Comparison of ENCODE assay signal across 1 cellular context in the genomic region with DNA sequence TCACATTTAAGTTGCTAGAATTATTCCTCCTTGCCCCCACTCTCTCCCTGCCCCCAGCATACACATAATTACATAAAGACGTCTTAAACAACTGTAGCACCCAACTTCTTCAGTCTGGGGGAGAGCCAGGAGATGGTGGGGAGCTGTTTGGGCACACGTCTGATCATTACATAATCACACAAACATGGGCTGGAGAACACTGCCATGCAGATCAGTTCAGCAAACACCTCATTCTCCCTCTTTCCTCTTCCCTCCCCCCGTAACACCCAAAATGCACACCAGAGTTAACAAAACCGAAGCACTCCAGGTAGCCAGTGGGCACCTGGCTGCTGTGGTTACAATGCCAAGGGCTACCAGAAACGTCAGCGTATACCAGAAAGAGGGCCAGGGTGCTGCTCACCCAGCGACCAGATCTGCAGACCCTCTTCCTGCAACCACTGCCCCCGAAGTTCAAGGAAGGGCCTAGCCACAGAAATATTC.
TF ChIP-seq lines count a peak whose summit lies in the region.

No MANE protein-coding gene starts in this region.

TF ChIP-seq in IMR-90, 13 proteins besides CTCF, POLR2A, EP300 and RAD21 (continued from another document):
- TF ChIP-seq FOS (IDR thresholded peaks at IDR 0.05; ENCODE audit: low read depth, low read length), result no peak
TF ChIP-seq in IMR-90: peak in this region for 0.
